In the genomic region with DNA sequence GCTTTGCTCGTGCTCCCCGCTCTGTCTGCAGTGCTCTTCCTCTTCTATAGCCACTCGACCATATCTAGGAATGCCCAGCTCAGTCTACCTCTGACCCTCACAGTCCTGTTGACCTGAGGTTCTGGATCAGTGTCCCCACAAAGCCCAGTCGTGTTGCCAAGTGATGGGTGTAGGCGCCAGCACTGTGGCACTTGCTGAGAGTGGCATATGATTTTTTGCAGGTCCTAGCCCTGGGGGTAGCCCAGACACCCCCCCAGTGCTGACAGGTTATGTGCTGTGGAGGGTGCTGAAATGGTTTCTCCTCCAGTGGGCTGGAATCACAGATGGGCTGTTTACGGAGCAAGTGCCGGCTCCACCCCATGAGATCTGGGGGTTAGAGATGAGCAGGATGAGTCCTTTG, we compare ENCODE assay signal across 27 cellular contexts. TPM values are rescaled to one million over a fixed set of nuclear protein-coding genes. Genes with fewer than 3 reads are reported as not detected.
A peak's percentile ranks its signal among the peaks of the same experiment; 100 is the strongest.
DNase-seq lines count a peak whose midpoint lies in the region; ATAC-seq and TF ChIP-seq lines count a peak whose summit lies in the region.
"Had no signal": no experiment of that assay in that cellular context is flagged by ENCODE, and none has a peak within 500 bp of the region (broad histone marks: within the 10 kb centered on the region; RNA-seq: fewer than 3 reads in every experiment).

No MANE protein-coding gene starts in this region.

- no peak overlapping the region for H2AFZ ChIP-seq in osteoblast (ENCODE audit: low read length)

- H4K20me1 ChIP-seq in osteoblast (ENCODE audit: insufficient read depth, low read length) = no peaks in the 10 kb centered on the region

- no peaks in the 10 kb centered on the region for H3K9me3 ChIP-seq in CD8-positive, alpha-beta T cell (ENCODE audit: low read length)
- H3K9me3 ChIP-seq in heart right ventricle (no peaks in the 10 kb centered on the region), osteoblast (ENCODE audit: low read depth, low read length) (no peaks in the 10 kb centered on the region)

- no peaks in the 10 kb centered on the region for H3K79me2 ChIP-seq in osteoblast (ENCODE audit: insufficient read depth, low read length)

- no peaks in the 10 kb centered on the region for H3K9me3 Mint-ChIP-seq in CD8-positive, alpha-beta T cell
- H3K9me3 Mint-ChIP-seq: CD8-positive, alpha-beta memory T cell; IgD-negative memory B cell had no signal

- H3K4me1 Mint-ChIP-seq in CD8-positive, alpha-beta T cell (ENCODE audit: low read depth) = no peaks in the 10 kb centered on the region
- H3K4me1 Mint-ChIP-seq: CD8-positive, alpha-beta memory T cell; IgD-negative memory B cell had no signal

- no peak overlapping the region for H3K27ac ChIP-seq in CD8-positive, alpha-beta T cell (ENCODE audit: low read depth, low read length)
- H3K27ac ChIP-seq in heart right ventricle = peak overlapping the region in 6 of 10 donors; percentile 28 to 71 (median 65)
- no peak overlapping the region for H3K27ac ChIP-seq in osteoblast (ENCODE audit: low read depth, low read length)
- H3K27ac ChIP-seq: 22Rv1, C4-2B, RWPE1 had no signal

- intact Hi-C loops in CD8-positive, alpha-beta T cell (cut with DNase I, micrococcal nuclease) = no loop called here
- intact Hi-C loops in heart right ventricle (cut with DNase I) = no loop called here

- H3K27me3 ChIP-seq in CD8-positive, alpha-beta T cell (ENCODE audit: insufficient read depth, low read length) = no peaks in the 10 kb centered on the region
- H3K27me3 ChIP-seq in heart right ventricle (no peaks in the 10 kb centered on the region), osteoblast (ENCODE audit: insufficient read depth, low read length) (no peaks in the 10 kb centered on the region)

- H3K4me1 ChIP-seq in CD8-positive, alpha-beta T cell (ENCODE audit: insufficient read depth, low read length) = no peaks in the 10 kb centered on the region
- H3K4me1 ChIP-seq in heart right ventricle (peaks cover 0 to 14% (median 4%) of the 10 kb centered on the region in 9 donors), osteoblast (ENCODE audit: insufficient read depth, low read length) (no peaks in the 10 kb centered on the region)

- 62 to 67% methylated on average over 7 of the region's 7 CpGs for WGBS in heart right ventricle, 2 donors

- H3K4me3 ChIP-seq in CD8-positive, alpha-beta T cell (ENCODE audit: low read depth, low read length) = no peak overlapping the region
- H3K4me3 ChIP-seq in heart right ventricle = no peak overlapping the region
- no peak overlapping the region for H3K4me3 ChIP-seq in osteoblast (ENCODE audit: insufficient read depth, low read length)

- no peak overlapping the region for H3K4me3 Mint-ChIP-seq in CD8-positive, alpha-beta T cell
- H3K4me3 Mint-ChIP-seq: B cell; CD8-positive, alpha-beta memory T cell; IgD-negative memory B cell had no signal

- H3K4me2 ChIP-seq in osteoblast (ENCODE audit: insufficient read depth, low read length) = no peak overlapping the region

- H3K27ac Mint-ChIP-seq in CD8-positive, alpha-beta T cell = peak overlapping the region; percentile 55
- H3K27ac Mint-ChIP-seq: B cell, IgD-negative memory B cell had no signal

- POLR2A ChIA-PET in CD8-positive, alpha-beta T cell (lab: Charles Lee) = no interaction called here

- CTCF ChIA-PET in CD8-positive, alpha-beta T cell (lab: Charles Lee) = no interaction called here

- peak; percentile 19 for DNase-seq in activated effector memory CD4-positive, alpha-beta T cell treated with anti-CD3 and anti-CD28 coated beads, Interleukin-2, amount 50 U/mL, for 16 hours
- no peak for DNase-seq in activated effector memory CD4-positive, alpha-beta T cell treated with Interleukin-2 at 50 U/mL for 16 hours
- no peak for DNase-seq in CD8-positive, alpha-beta T cell
- DNase-seq in heart right ventricle (peak; percentile 39 to 41), osteoblast (ENCODE audit: insufficient read length, low spot score, missing footprints) (peak; percentile 60), H4 (ENCODE audit: low spot score) (no peak), KG1 (lab: John Stamatoyannopoulos, UW) (no peak)
- DNase-seq: Calu3; CD8-positive, alpha-beta memory T cell; DMS79 treated with DMSO at 0.1 percent for 48 hours; GF-D8; NCI-H1048; NCI-H1436; NCI-H187; NCI-H2081 treated with DMSO at 0.1 percent for 48 hours; NCI-H2171; NCI-H226; NCI-H510A; NCI-H69; SIG-M5 had no signal

- peaks cover 45% of the 10 kb centered on the region for H3K36me3 ChIP-seq in CD8-positive, alpha-beta T cell (ENCODE audit: insufficient read depth, low read length)
- peaks cover 0 to 99% (median 48%) of the 10 kb centered on the region in 9 donors for H3K36me3 ChIP-seq in heart right ventricle
- H3K36me3 ChIP-seq in osteoblast (ENCODE audit: insufficient read depth, low read length) = peaks cover 53% of the 10 kb centered on the region

- H3K36me3 Mint-ChIP-seq in CD8-positive, alpha-beta T cell = peaks cover 88% of the 10 kb centered on the region

- ATAC-seq in CD8-positive, alpha-beta T cell = no peak
- ATAC-seq in heart right ventricle (peak; percentile 34 to 86 (median 71)), GM18858 (IDR thresholded peaks at IDR 0.05; ENCODE audit: unreplicated experiment) (no peak)
- ATAC-seq: Panc1 had no signal

- TF ChIP-seq CTCF in CD8-positive, alpha-beta T cell (IDR thresholded peaks at IDR 0.05) = no peak
- TF ChIP-seq CTCF in heart right ventricle (IDR thresholded peaks at IDR 0.05) (no peak), osteoblast (IDR thresholded peaks at IDR 0.05; ENCODE audit: extremely low read depth, low read depth, low read length) (no peak)

- H3K27me3 Mint-ChIP-seq in CD8-positive, alpha-beta T cell (ENCODE audit: low read depth) = no peaks in the 10 kb centered on the region
- H3K27me3 Mint-ChIP-seq: B cell; CD8-positive, alpha-beta memory T cell; IgD-negative memory B cell had no signal

RNA-seq across cellular contexts. Expression of a gene that starts 32.5 kb away (rescaled TPM):
- 10 to 100 TPM; 43.1 to 47.1 TPM for total RNA-seq in CD8-positive, alpha-beta T cell
- total RNA-seq in heart right ventricle (10 to 100 TPM; 34.8 to 45.9 (median 37.8) TPM), osteoblast (34.7 and 37.4 TPM in 2 replicates)
- 10 to 100 TPM; 20.8 to 36.5 TPM for polyA plus RNA-seq in heart right ventricle
- 16.6 and 31.9 TPM in 2 replicates for total RNA-seq in H4 (2014; rRNA removed; shearing (Covaris generic))

Comparison
In these comparisons a context has a peak if more than half of its experiments do, and no peak if none do; other contexts are left out.
1. DNase-seq: peak in activated effector memory CD4-positive, alpha-beta T cell treated with anti-CD3 and anti-CD28 coated beads, Interleukin-2, amount 50 U/mL, for 16 hours (single experiment), heart right ventricle (2 of 2) and osteoblast (single experiment); none in activated effector memory CD4-positive, alpha-beta T cell treated with Interleukin-2 at 50 U/mL for 16 hours (single experiment), CD8-positive, alpha-beta T cell (0 of 7), H4 (single experiment) and KG1 (single experiment).
2. ATAC-seq: peak in heart right ventricle (8 of 8); none in CD8-positive, alpha-beta T cell (single experiment) and GM18858 (single experiment).
3. H3K27ac ChIP-seq: peak in heart right ventricle (6 of 10); none in CD8-positive, alpha-beta T cell (single experiment) and osteoblast (single experiment).